In genomic region chr11:118003456-118003855, GRCh38 we compare ENCODE assay signal across 13 cellular contexts. TPM values are rescaled to one million over a fixed set of nuclear protein-coding genes. Genes with fewer than 3 reads are reported as not detected.
DNase-seq lines count a peak whose midpoint lies in the region; ATAC-seq, FAIRE-seq and TF ChIP-seq lines count a peak whose summit lies in the region.
"Had no signal": no experiment of that assay in that cellular context is flagged by ENCODE, and none has a peak within 500 bp of the region (broad histone marks: within the 10 kb centered on the region; RNA-seq: fewer than 3 reads in every experiment).

No MANE protein-coding gene starts in this region.

- no peak for FAIRE-seq in K562 (lab: Jason Lieb, UNC)
- FAIRE-seq: H54 had no signal

- POLR2A ChIA-PET in K562 (lab: Yijun Ruan, JAX), result interaction anchor here (0.6 to 1.8 kb wide), 7 partner anchors 9 to 96 kb away, joined by 3 to 8 read pairs (median 4); partner anchors contain the start of gene IL10RA

- BruUV-seq in K562 (replicated peaks; lab: Mats Ljungman, UMichigan), result no TSS peak

- H2AFZ ChIP-seq in OCI-LY3 (ENCODE audit: low read depth, low read length) (no peak overlapping the region), K562 (ENCODE audit: low read depth, low read length) (peak overlapping the region; percentile 79)
- H2AFZ ChIP-seq: neural progenitor cell had no signal

- CTCF ChIA-PET in K562 (lab: Yijun Ruan, JAX; ENCODE audit: low intra/inter-chr PET ratio), result no interaction called here

- TF ChIP-seq CTCF in DOHH2 (IDR thresholded peaks at IDR 0.05; ENCODE audit: low read depth, low read length, poor library complexity, severe bottlenecking) (no peak), OCI-LY3 (IDR thresholded peaks at IDR 0.05; ENCODE audit: low read depth, low read length) (no peak), K562 (IDR thresholded peaks at IDR 0.05 in 2 of 3, conservative IDR thresholded peaks at IDR 0.05 in 1 of 3; ENCODE audit: insufficient read depth in 2 of 3, low read depth in 1 of 3, low read length in 3 of 3) (no peak)

- no peaks in the 10 kb centered on the region for H3K9me2 ChIP-seq in DOHH2 (replicated peaks; ENCODE audit: control insufficient read depth, low read length)

- no peak for TF ChIP-seq RAD21 in K562 (CRISPR knock-in tag; conservative IDR thresholded peaks at IDR 0.05 in 1 of 2, IDR thresholded peaks at IDR 0.05 in 1 of 2)

- ATAC-seq in K562, result no peak
- ATAC-seq in HG03460 (IDR thresholded peaks at IDR 0.05; ENCODE audit: unreplicated experiment), result no peak

- H3K9me3 ChIP-seq in DOHH2 (ENCODE audit: control insufficient read depth, insufficient read depth, low read length), result no peaks in the 10 kb centered on the region
- no peaks in the 10 kb centered on the region for H3K9me3 ChIP-seq in OCI-LY3 (ENCODE audit: insufficient read depth, low read length)
- H3K9me3 ChIP-seq in K562 (replicated peaks; ENCODE audit: control insufficient read depth, insufficient read depth, low read depth, low read length), result no peaks in the 10 kb centered on the region; the same call in 1 of the 2 replicates

- DNase-seq in K562 (ENCODE audit: extremely low read depth in 1 of 4, low spot score in 3 of 4) (no peak), KG1 (lab: John Stamatoyannopoulos, UW) (no peak), medulla oblongata (ENCODE audit: extremely low spot score) (no peak), SK-N-DZ (ENCODE audit: low spot score) (no peak)
- DNase-seq: COR-L47, MM.1S had no signal

- WGBS in K562 (ENCODE audit: insufficient coverage, low coverage, missing lambda C conversion rate), result 36% methylated on average over 4 of the region's 4 CpGs

- H3K79me2 ChIP-seq in DOHH2 (ENCODE audit: control insufficient read depth, low read length) (peaks cover 3% of the 10 kb centered on the region; the same call in 1 of the 2 replicates), OCI-LY3 (ENCODE audit: low read length) (peaks cover 24% of the 10 kb centered on the region), K562 (ENCODE audit: control insufficient read depth, insufficient read depth, low read length) (no peaks in the 10 kb centered on the region)

- peaks cover 45% of the 10 kb centered on the region for H3K36me3 ChIP-seq in DOHH2 (ENCODE audit: control insufficient read depth, low read length)
- H3K36me3 ChIP-seq in OCI-LY3 (replicated peaks; ENCODE audit: low read depth, low read length), result peaks cover 57% of the 10 kb centered on the region
- H3K36me3 ChIP-seq in K562 (ENCODE audit: control insufficient read depth, insufficient read depth, low read length), result no peaks in the 10 kb centered on the region; the same call in 2 of the 3 replicates
- H3K36me3 ChIP-seq: neural progenitor cell had no signal

- H3K9ac ChIP-seq in OCI-LY3 (ENCODE audit: low read length), result no peak overlapping the region
- H3K9ac ChIP-seq in K562 (ENCODE audit: insufficient read depth in 1 of 2, low read depth in 2 of 2, low read length in 2 of 2), result peak overlapping the region in 1 of 2 experiments; percentile 68; a peak in 2 of 4 replicates
- H3K9ac ChIP-seq: neural progenitor cell had no signal

- peak overlapping the region; percentile 35 for H3K4me3 ChIP-seq in DOHH2 (ENCODE audit: low read length)
- H3K4me3 ChIP-seq in OCI-LY3 (ENCODE audit: low read length), result no peak overlapping the region
- H3K4me3 ChIP-seq in K562, result no peak overlapping the region
- no peak overlapping the region for H3K4me3 ChIP-seq in skin epidermis
- H3K4me3 ChIP-seq: neural progenitor cell had no signal

- no peak for TF ChIP-seq EP300 in K562 (IDR thresholded peaks at IDR 0.05; ENCODE audit: low read length)

- in situ Hi-C loops in K562 (cut with MboI), result no loop called here

- intact Hi-C loops in K562 (cut with micrococcal nuclease), result loop anchor here (2.0 kb wide), 1 partner anchor 53 kb away; no protein-coding TSS in a partner anchor

- peak overlapping the region; percentile 99 for H3K27ac ChIP-seq in DOHH2 (ENCODE audit: low read depth, low read length)
- peak overlapping the region; percentile 95 for H3K27ac ChIP-seq in OCI-LY3 (ENCODE audit: low read length)
- H3K27ac ChIP-seq in K562 (ENCODE audit: extremely low read depth, low read depth, low read length), result peak overlapping the region; percentile 90
- H3K27ac ChIP-seq in skin epidermis, result peak overlapping the region in 13 of 21 experiments; percentile 13 to 95 (median 79)
- H3K27ac ChIP-seq: epithelial cell of prostate, neural progenitor cell had no signal

- peaks cover 100% of the 10 kb centered on the region for H3K4me1 ChIP-seq in DOHH2 (ENCODE audit: control insufficient read depth, low read length)
- peaks cover 90% of the 10 kb centered on the region for H3K4me1 ChIP-seq in OCI-LY3 (ENCODE audit: low read length)
- H3K4me1 ChIP-seq in K562 (replicated peaks in 1 of 2; ENCODE audit: control insufficient read depth in 2 of 2, insufficient read depth in 2 of 2, low read length in 2 of 2), result peaks cover 76 to 81% of the 10 kb centered on the region in 2 experiments

- peaks cover 31% of the 10 kb centered on the region for H3F3A ChIP-seq in DOHH2 (ENCODE audit: control insufficient read depth, insufficient read depth)

- H4K20me1 ChIP-seq in DOHH2 (ENCODE audit: control insufficient read depth, insufficient read depth, low read depth, low read length), result no peaks in the 10 kb centered on the region
- 0 out of 2 replicates have a peak, but pooled peaks cover 7% of the 10 kb centered on the region for H4K20me1 ChIP-seq in OCI-LY3 (ENCODE audit: insufficient read depth, low read length)
- no peaks in the 10 kb centered on the region for H4K20me1 ChIP-seq in K562 (replicated peaks; ENCODE audit: control insufficient read depth, insufficient read depth, low read length)

- no peak for TF ChIP-seq POLR2A in K562 (conservative IDR thresholded peaks at IDR 0.05)

- H3K27me3 ChIP-seq in DOHH2 (ENCODE audit: control insufficient read depth, low read length) (no peaks in the 10 kb centered on the region), OCI-LY3 (ENCODE audit: low read depth, low read length) (no peaks in the 10 kb centered on the region), K562 (ENCODE audit: control insufficient read depth in 2 of 2, insufficient read depth in 2 of 2, low read length in 2 of 2) (no peaks in the 10 kb centered on the region)

- H3K4me2 ChIP-seq in DOHH2 (ENCODE audit: low read length) (peak overlapping the region; percentile 59), OCI-LY3 (ENCODE audit: low read length) (no peak overlapping the region), K562 (ENCODE audit: insufficient read depth, low read length) (peak overlapping the region; percentile 73)

- H3K9me1 ChIP-seq in K562 (ENCODE audit: control insufficient read depth, insufficient read depth, low read length), result no peaks in the 10 kb centered on the region

TF ChIP-seq in K562, 482 proteins besides CTCF, POLR2A, EP300 and RAD21 (continues in another document):
- TF ChIP-seq TCF15 (CRISPR knock-in tag; IDR thresholded peaks at IDR 0.05) (no peak), MBD2 (IDR thresholded peaks at IDR 0.05; ENCODE audit: borderline replicate concordance, low read depth) (no peak), RFX1 (IDR thresholded peaks at IDR 0.05) (no peak), GATAD2B (IDR thresholded peaks at IDR 0.05; ENCODE audit: borderline replicate concordance) (no peak), ZNF316 (IDR thresholded peaks at IDR 0.05) (peak; percentile 84), SMAD1 (IDR thresholded peaks at IDR 0.05; ENCODE audit: low read depth, low read length, partially characterized antibody) (no peak), FUS (optimal IDR thresholded peaks at IDR 0.05; ENCODE audit: low read depth, low read length) (no peak)
- TF ChIP-seq, protein P1, sequence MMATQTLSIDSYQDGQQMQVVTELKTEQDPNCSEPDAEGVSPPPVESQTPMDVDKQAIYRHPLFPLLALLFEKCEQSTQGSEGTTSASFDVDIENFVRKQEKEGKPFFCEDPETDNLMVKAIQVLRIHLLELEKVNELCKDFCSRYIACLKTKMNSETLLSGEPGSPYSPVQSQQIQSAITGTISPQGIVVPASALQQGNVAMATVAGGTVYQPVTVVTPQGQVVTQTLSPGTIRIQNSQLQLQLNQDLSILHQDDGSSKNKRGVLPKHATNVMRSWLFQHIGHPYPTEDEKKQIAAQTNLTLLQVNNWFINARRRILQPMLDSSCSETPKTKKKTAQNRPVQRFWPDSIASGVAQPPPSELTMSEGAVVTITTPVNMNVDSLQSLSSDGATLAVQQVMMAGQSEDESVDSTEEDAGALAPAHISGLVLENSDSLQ (IDR thresholded peaks at IDR 0.05), result no peak

RNA-seq across cellular contexts. Expression of gene IL10RA, which starts 17.3 kb away (rescaled TPM):
- 33.8 and 58.3 TPM in 2 replicates for total RNA-seq in K562 (2011; cell fraction: chromatin; rRNA removed; ENCODE audit: low replicate concordance)
- total RNA-seq in K562 (2011; cell fraction: nucleolus; rRNA removed), result 34.2 and 42.5 TPM in 2 replicates
- total RNA-seq in K562 (2011; cell fraction: nucleoplasm; rRNA removed), result 41.9 and 43.4 TPM in 2 replicates
- total RNA-seq in K562 (2014; rRNA removed) (2.9 and 3.5 TPM in 2 replicates), K562 (2014; rRNA removed; fragmentation: Illumina TruSeq; extraction: Trizol) (2.0 and 2.9 TPM in 2 replicates), K562 (2015; rRNA removed; fragmentation: Illumina TruSeq; extraction: Trizol) (1.4 and 2.1 TPM in 2 replicates), K562 (2021) (4.6 and 4.9 TPM in 2 replicates)
- polyA plus RNA-seq in K562 (2011; rRNA removed) (15.4 and 17.3 TPM in 2 replicates), K562 (2014; fragmentation: Illumina TruSeq; extraction: Trizol) (4.0 and 4.5 TPM in 2 replicates), K562 (2014; fragmentation: Nextera tagmentation; extraction: Ambion mirVana) (under 1 TPM; 0.17 to 0.48 TPM), K562 (2014; rRNA removed) (2.7 and 3.6 TPM in 2 replicates)
- polyA plus RNA-seq in K562 (2011; cell fraction: cytosol; rRNA removed), result 9.1 and 23.9 TPM in 2 replicates
- 18.2 and 38.1 TPM in 2 replicates for polyA plus RNA-seq in K562 (2011; cell fraction: nucleus; rRNA removed)
- polyA plus RNA-seq in K562 (2012), result 3.8 and 12.5 TPM in 2 replicates
- 19.8 and 20.3 TPM in 2 replicates for polyA minus RNA-seq in K562 (2011; rRNA and poly(A)+ RNA removed)
- polyA minus RNA-seq in K562 (2011; cell fraction: cytosol; rRNA and poly(A)+ RNA removed), result 7.5 and 11.4 TPM in 2 replicates
- polyA minus RNA-seq in K562 (2011; cell fraction: nucleus; rRNA and poly(A)+ RNA removed), result 24.1 and 28.3 TPM in 2 replicates
- polyA plus RNA-seq in SK-N-DZ (2014; cell fraction: cytosol; rRNA removed), result not detected in 2 replicates
- polyA plus RNA-seq in SK-N-DZ (2014; cell fraction: nucleus; rRNA removed), result not detected in 2 replicates
